ENCODE assay signal across 11 cellular contexts in genomic region chr17:20189322-20189721, GRCh38.
DNase-seq lines count a peak whose midpoint lies in the region; ATAC-seq and TF ChIP-seq lines count a peak whose summit lies in the region.
"Had no signal": no experiment of that assay in that cellular context is flagged by ENCODE, and none has a peak within 500 bp of the region (broad histone marks: within the 10 kb centered on the region; RNA-seq: fewer than 3 reads in every experiment).

No MANE protein-coding gene starts in this region.

- TF ChIP-seq EP300 in suprapubic skin (IDR thresholded peaks at IDR 0.05) (no peak), gastroesophageal sphincter (IDR thresholded peaks at IDR 0.05) (no peak)

- no peaks in the 10 kb centered on the region for H3K9me3 ChIP-seq in MG63
- no peaks in the 10 kb centered on the region for H3K9me3 ChIP-seq in iPS-20b (ENCODE audit: insufficient read depth, low read depth, low read length)
- no peaks in the 10 kb centered on the region for H3K9me3 ChIP-seq in suprapubic skin
- H3K9me3 ChIP-seq in gastroesophageal sphincter, result no peaks in the 10 kb centered on the region

- DNase-seq in MG63 (peak; percentile 75), anterior cingulate cortex (lab: John Stamatoyannopoulos, UW) (peak; percentile 25 to 96 (median 83)), suprapubic skin (ENCODE audit: low spot score in 2 of 2) (no peak), GM19240 (ENCODE audit: insufficient read length, low spot score) (no peak), NCI-H2029 treated with DMSO at 0.1 percent for 48 hours (lab: John Stamatoyannopoulos, UW) (no peak)
- DNase-seq: T-helper 17 cell had no signal

- H3K4me3 ChIP-seq in MG63 (no peak overlapping the region), iPS-20b (ENCODE audit: low read length) (peak overlapping the region; percentile 36; the same call in 1 of the 2 replicates), suprapubic skin (no peak overlapping the region), gastroesophageal sphincter (no peak overlapping the region)
- H3K4me3 ChIP-seq: GM12878, lung had no signal

- ATAC-seq in gastroesophageal sphincter (no peak), HG02938 (IDR thresholded peaks at IDR 0.05; ENCODE audit: unreplicated experiment) (no peak)
- ATAC-seq: GM12878, T-helper 17 cell had no signal

- H3K4me1 ChIP-seq in iPS-20b (ENCODE audit: insufficient read depth, low read length), result peaks cover 46% of the 10 kb centered on the region
- H3K4me1 ChIP-seq in suprapubic skin, result peaks cover 11% of the 10 kb centered on the region
- H3K4me1 ChIP-seq in gastroesophageal sphincter, result peaks cover 0 to 8% (median 0%) of the 10 kb centered on the region in 3 donors

- no peaks in the 10 kb centered on the region for H3K36me3 ChIP-seq in MG63
- no peaks in the 10 kb centered on the region for H3K36me3 ChIP-seq in iPS-20b (ENCODE audit: insufficient read depth, low read depth, low read length)
- H3K36me3 ChIP-seq in suprapubic skin, result no peaks in the 10 kb centered on the region
- no peaks in the 10 kb centered on the region for H3K36me3 ChIP-seq in gastroesophageal sphincter

- TF ChIP-seq POLR2A in suprapubic skin (IDR thresholded peaks at IDR 0.05), result no peak
- TF ChIP-seq POLR2A in gastroesophageal sphincter (IDR thresholded peaks at IDR 0.05), result no peak

- H3K27me3 ChIP-seq in MG63, result no peaks in the 10 kb centered on the region
- no peaks in the 10 kb centered on the region for H3K27me3 ChIP-seq in iPS-20b (ENCODE audit: insufficient read depth, low read length)
- H3K27me3 ChIP-seq in suprapubic skin, result no peaks in the 10 kb centered on the region
- H3K27me3 ChIP-seq in gastroesophageal sphincter, result no peaks in the 10 kb centered on the region

- H3K9ac ChIP-seq in iPS-20b (ENCODE audit: low read depth, low read length), result peak overlapping the region; percentile 63; the same call in 1 of the 2 replicates

- 83% methylated on average over 4 of the region's 5 CpGs for WGBS in suprapubic skin
- WGBS in gastroesophageal sphincter (ENCODE audit: low coverage in 1 of 2), 2 donors, result 80 to 100% methylated on average over 3 to 4 of the region's 5 CpGs

- no peak for TF ChIP-seq CTCF in suprapubic skin (IDR thresholded peaks at IDR 0.05)
- TF ChIP-seq CTCF in gastroesophageal sphincter (IDR thresholded peaks at IDR 0.05), result no peak

- H3K27ac ChIP-seq in iPS-20b (ENCODE audit: low read length), result peak overlapping the region; percentile 86
- H3K27ac ChIP-seq in suprapubic skin, result peak overlapping the region; percentile 29
- H3K27ac ChIP-seq in gastroesophageal sphincter, result peak overlapping the region in 2 of 4 donors; percentile 2

Comparison
In these comparisons a context has a peak if more than half of its experiments do, and no peak if none do; other contexts are left out.
1. DNase-seq: peak in MG63 (single experiment) and anterior cingulate cortex (58 of 58); none in suprapubic skin (0 of 2), GM19240 (single experiment) and NCI-H2029 treated with DMSO at 0.1 percent for 48 hours (single experiment).